ENCODE assay signal across 8 cellular contexts in genomic region chr11:70270877-70271634, GRCh38. TPM values are rescaled to one million over a fixed set of nuclear protein-coding genes. Genes with fewer than 3 reads are reported as not detected.
DNase-seq lines count a peak whose midpoint lies in the region; ATAC-seq and TF ChIP-seq lines count a peak whose summit lies in the region.

No MANE protein-coding gene starts in this region.

- H2AFZ ChIP-seq in GM23338, result no peak overlapping the region

- H3K4me3 ChIP-seq in GM08714 (ENCODE audit: low read length), result peak overlapping the region; percentile 99
- H3K4me3 ChIP-seq in GM23338, result peak overlapping the region; percentile 60

- H3K9me2 ChIP-seq in GM23338 (ENCODE audit: insufficient read depth), result no peaks in the 10 kb centered on the region

- intact Hi-C loops in activated CD4-positive, alpha-beta T cell treated with anti-CD3 and anti-CD28 coated beads, Interleukin-2, amount 10 ng/mL, durations not matched to agents 24 days and 14 days (cut with micrococcal nuclease), result loop anchor here (1.0 to 2.0 kb wide), 4 partner anchors 68 to 596 kb away; partner anchors contain the start of genes CTTN, FADD and LTO1

- H3K27me3 Mint-ChIP-seq in GM23338 (ENCODE audit: insufficient read depth, low read depth, poor library complexity) (peaks cover 6% of the 10 kb centered on the region), memory B cell (peaks cover 3% of the 10 kb centered on the region)
- H3K27me3 Mint-ChIP-seq in activated CD4-positive, alpha-beta T cell treated with anti-CD3 and anti-CD28 coated beads, Interleukin-2, amount 10 ng/mL, durations not matched to agents 24 days and 14 days, result peaks cover 20% of the 10 kb centered on the region

- peak; percentile 84 for DNase-seq in GM23338 (ENCODE audit: low spot score)
- DNase-seq in LoVo (ENCODE audit: low spot score), result peak; percentile 26
- peak; percentile 86 for DNase-seq in activated CD4-positive, alpha-beta T cell treated with anti-CD3 and anti-CD28 coated beads, Interleukin-2, amount 10 ng/mL, durations not matched to agents 24 days and 14 days
- peak; percentile 40 for DNase-seq in effector CD4-positive, alpha-beta T cell
- peak; percentile 32 to 69 for DNase-seq in memory B cell (ENCODE audit: low spot score in 2 of 2)
- DNase-seq in stimulated activated CD8-positive, alpha-beta memory T cell treated with anti-CD3 and anti-CD28 coated beads, Interleukin-4, amount 100 ng/mL, for 48 hours, result peak; percentile 50
- DNase-seq in KG1 (lab: John Stamatoyannopoulos, UW), result no peak

- H3K79me2 ChIP-seq in GM23338 (replicated peaks; ENCODE audit: insufficient read depth), result peaks cover 50% of the 10 kb centered on the region

- H3K27ac Mint-ChIP-seq in GM23338, result peak overlapping the region; percentile 68; the same call in 1 of the 2 replicates
- peak overlapping the region; percentile 82 for H3K27ac Mint-ChIP-seq in activated CD4-positive, alpha-beta T cell treated with anti-CD3 and anti-CD28 coated beads, Interleukin-2, amount 10 ng/mL, durations not matched to agents 24 days and 14 days
- H3K27ac Mint-ChIP-seq in memory B cell, result peak overlapping the region; percentile 88

- TF ChIP-seq CTCF in GM23338 (conservative IDR thresholded peaks at IDR 0.05; ENCODE audit: low read depth in 2 of 2), result no peak

- no peaks in the 10 kb centered on the region for H3K27me3 ChIP-seq in GM23338 (ENCODE audit: insufficient read depth)

- H3K36me3 ChIP-seq in GM23338 (ENCODE audit: insufficient read depth), result peaks cover 30% of the 10 kb centered on the region

- H3K36me3 Mint-ChIP-seq in GM23338 (ENCODE audit: low read depth) (peaks cover 42% of the 10 kb centered on the region), memory B cell (peaks cover 9% of the 10 kb centered on the region)
- H3K36me3 Mint-ChIP-seq in activated CD4-positive, alpha-beta T cell treated with anti-CD3 and anti-CD28 coated beads, Interleukin-2, amount 10 ng/mL, durations not matched to agents 24 days and 14 days (ENCODE audit: low read depth), result peaks cover 23% of the 10 kb centered on the region

- peak overlapping the region; percentile 81 for H3K4me2 ChIP-seq in GM23338

- peaks cover 35% of the 10 kb centered on the region for H4K20me1 ChIP-seq in GM23338 (replicated peaks; ENCODE audit: insufficient read depth)

- peaks cover 8% of the 10 kb centered on the region; the same call in 1 of the 2 replicates for H3F3A ChIP-seq in GM23338 (replicated peaks; ENCODE audit: low read depth)

- H3K27ac ChIP-seq in GM23338 (ENCODE audit: low read depth), result no peak overlapping the region

- peaks cover 4% of the 10 kb centered on the region; the same call in 1 of the 2 replicates for H3K4me1 ChIP-seq in GM23338 (ENCODE audit: insufficient read depth)

- H3K4me1 Mint-ChIP-seq in GM23338, result peaks cover 26% of the 10 kb centered on the region; the same call in 2 of the 3 replicates
- H3K4me1 Mint-ChIP-seq in activated CD4-positive, alpha-beta T cell treated with anti-CD3 and anti-CD28 coated beads, Interleukin-2, amount 10 ng/mL, durations not matched to agents 24 days and 14 days, result peaks cover 20% of the 10 kb centered on the region
- peaks cover 26% of the 10 kb centered on the region for H3K4me1 Mint-ChIP-seq in memory B cell

- no peaks in the 10 kb centered on the region for H3K9me3 Mint-ChIP-seq in GM23338
- no peaks in the 10 kb centered on the region for H3K9me3 Mint-ChIP-seq in activated CD4-positive, alpha-beta T cell treated with anti-CD3 and anti-CD28 coated beads, Interleukin-2, amount 10 ng/mL, durations not matched to agents 24 days and 14 days
- no peaks in the 10 kb centered on the region for H3K9me3 Mint-ChIP-seq in memory B cell

- H3K4me3 Mint-ChIP-seq in GM23338, result peak overlapping the region; percentile 89
- peak overlapping the region; percentile 93 for H3K4me3 Mint-ChIP-seq in activated CD4-positive, alpha-beta T cell treated with anti-CD3 and anti-CD28 coated beads, Interleukin-2, amount 10 ng/mL, durations not matched to agents 24 days and 14 days
- peak overlapping the region; percentile 92 for H3K4me3 Mint-ChIP-seq in memory B cell

- ATAC-seq in GM23338, result peak; percentile 61
- peak; percentile 46 for ATAC-seq in memory B cell (ENCODE audit: low read depth)

TF ChIP-seq in GM23338, 12 proteins besides CTCF, POLR2A, EP300 and RAD21 (continues in another document):
- no peak for TF ChIP-seq ZNF331 (CRISPR knock-in tag; IDR thresholded peaks at IDR 0.05; ENCODE audit: low read depth)
- no peak for TF ChIP-seq NANOG (IDR thresholded peaks at IDR 0.05; ENCODE audit: borderline replicate concordance)
- no peak for TF ChIP-seq REST (IDR thresholded peaks at IDR 0.05; ENCODE audit: unreplicated experiment)
- TF ChIP-seq CREB1 (CRISPR knock-in tag; IDR thresholded peaks at IDR 0.05; ENCODE audit: low read depth), result no peak

RNA-seq across cellular contexts. Expression of gene PPFIA1, which starts 0.6 kb away (rescaled TPM):
- 62.0 and 66.6 TPM in 2 replicates for total RNA-seq in GM23338 (2014; rRNA removed; shearing (Covaris generic))
- 41.7 and 47.0 TPM in 2 replicates for polyA plus RNA-seq in GM23338 (2016; fragmentation: Nextera tagmentation; extraction: Ambion mirVana)
- total RNA-seq in activated CD4-positive, alpha-beta T cell treated with anti-CD3 and anti-CD28 coated beads, Interleukin-2, amount 10 ng/mL, durations not matched to agents 24 days and 14 days, result 45.0 and 54.2 TPM in 2 replicates
